Comparison of ENCODE assay signal across 17 cellular contexts in genomic region chr16:72073831-72074230, GRCh38. TPM values are rescaled to one million over a fixed set of nuclear protein-coding genes. Genes with fewer than 3 reads are reported as not detected.
DNase-seq lines count a peak whose midpoint lies in the region; ATAC-seq and TF ChIP-seq lines count a peak whose summit lies in the region.
"Had no signal": no experiment of that assay in that cellular context is flagged by ENCODE, and none has a peak within 500 bp of the region (broad histone marks: within the 10 kb centered on the region; RNA-seq: fewer than 3 reads in every experiment).

No MANE protein-coding gene starts in this region.

- H3K27ac ChIP-seq in lower lobe of right lung (no peak overlapping the region), substantia nigra (ENCODE audit: low read depth, low read length, poor library complexity, severe bottlenecking) (peak overlapping the region; percentile 95), foreskin keratinocyte (no peak overlapping the region)
- H3K27ac ChIP-seq: vagina had no signal

- no peak for TF ChIP-seq CTCF in lower lobe of right lung (IDR thresholded peaks at IDR 0.05)
- TF ChIP-seq CTCF in foreskin keratinocyte (conservative IDR thresholded peaks at IDR 0.05) = no peak

- H3K4me1 ChIP-seq in lower lobe of right lung (peaks cover 3% of the 10 kb centered on the region), foreskin keratinocyte (no peaks in the 10 kb centered on the region)
- H3K4me1 ChIP-seq: vagina had no signal

- H3K27me3 ChIP-seq in lower lobe of right lung (ENCODE audit: low read depth) (no peaks in the 10 kb centered on the region), foreskin keratinocyte (no peaks in the 10 kb centered on the region)
- H3K27me3 ChIP-seq: esophagus muscularis mucosa, vagina had no signal

- H3K4me3 ChIP-seq in lower lobe of right lung = no peak overlapping the region
- H3K4me3 ChIP-seq: esophagus muscularis mucosa, smooth muscle cell, vagina had no signal

- no peaks in the 10 kb centered on the region for H3K9me3 ChIP-seq in lower lobe of right lung
- H3K9me3 ChIP-seq: esophagus muscularis mucosa, vagina had no signal

- DNase-seq in anterior cingulate cortex (lab: John Stamatoyannopoulos, UW) (peak in 47 of 58 donors; percentile 2 to 84 (median 31)), fibroblast of the conjunctiva (ENCODE audit: low read depth) (peak; percentile 67), lower lobe of right lung (no peak), substantia nigra (lab: John Stamatoyannopoulos, UW) (peak in 37 of 49 donors; percentile 3 to 73 (median 36)), NCI-H748 (lab: John Stamatoyannopoulos, UW; ENCODE audit: unreplicated experiment) (no peak), foreskin keratinocyte (no peak)
- DNase-seq: amniotic stem cell, H9 had no signal

- ATAC-seq in lower lobe of right lung (peak; percentile 47 to 66), HG02610 (IDR thresholded peaks at IDR 0.05; ENCODE audit: unreplicated experiment) (no peak), foreskin keratinocyte (no peak), HG02623 (IDR thresholded peaks at IDR 0.05; ENCODE audit: unreplicated experiment) (no peak)
- ATAC-seq: stimulated activated memory B cell treated with anti-CD40 and anti-IgM and Interleukin-4, amounts not matched to agents 10 μg/mL and 1 μg/mL and 100 μg/mL, for 72 hours had no signal

- intact Hi-C loops in lower lobe of right lung (cut with DNase I) = no loop called here

- H3K36me3 ChIP-seq in lower lobe of right lung = peaks cover 3% of the 10 kb centered on the region
- H3K36me3 ChIP-seq: vagina had no signal

RNA-seq across cellular contexts. Expression of gene HPR, which starts 10.8 kb away (rescaled TPM):
- total RNA-seq in lower lobe of right lung (1.8 TPM), foreskin keratinocyte (not detected in 2 replicates)
- polyA plus RNA-seq in foreskin keratinocyte = not detected in 2 replicates
- total RNA-seq: H9; RPMI7951; smooth muscle cell; T-helper 1 cell treated with Interleukin-12 subunit alpha and Interleukin-12 subunit beta and Interleukin-4 antibody, amounts not matched to agents 30 ng/mL and 1 ng/mL, for 36 hours; WTC11 had no signal
- polyA plus RNA-seq: smooth muscle cell had no signal

RNA-seq across cellular contexts. Expression of gene HP, which starts 19.5 kb away (rescaled TPM):
- total RNA-seq in lower lobe of right lung (66.8 TPM), foreskin keratinocyte (not detected in 2 replicates)
- not detected in 2 replicates for polyA plus RNA-seq in foreskin keratinocyte
- total RNA-seq: H9; RPMI7951; smooth muscle cell; T-helper 1 cell treated with Interleukin-12 subunit alpha and Interleukin-12 subunit beta and Interleukin-4 antibody, amounts not matched to agents 30 ng/mL and 1 ng/mL, for 36 hours had no signal

RNA-seq across cellular contexts. Expression of gene TXNL4B, which starts 19.6 kb away (rescaled TPM):
- 14.4 TPM for total RNA-seq in lower lobe of right lung
- 8.6 and 10.3 TPM in 2 replicates for total RNA-seq in foreskin keratinocyte
- polyA plus RNA-seq in foreskin keratinocyte = 7.4 and 7.5 TPM in 2 replicates

RNA-seq across cellular contexts. Expression of gene DHX38, which starts 19.8 kb away (rescaled TPM):
- 52.5 TPM for total RNA-seq in lower lobe of right lung
- 46.8 and 48.5 TPM in 2 replicates for total RNA-seq in foreskin keratinocyte
- 28.8 and 29.5 TPM in 2 replicates for polyA plus RNA-seq in foreskin keratinocyte

Comparison
In these comparisons a context has a peak if more than half of its experiments do, and no peak if none do; other contexts are left out.
1. DNase-seq: peak in anterior cingulate cortex (47 of 58), fibroblast of the conjunctiva (single experiment) and substantia nigra (37 of 49); none in lower lobe of right lung (single experiment), NCI-H748 (single experiment) and foreskin keratinocyte (0 of 2).
2. ATAC-seq: peak in lower lobe of right lung (2 of 2); none in HG02610 (single experiment), foreskin keratinocyte (single experiment) and HG02623 (single experiment).
3. RNA of gene HP, which starts 19.5 kb away (total RNA-seq): 66.8 TPM in lower lobe of right lung (single experiment); not detected in foreskin keratinocyte; every median in the first group is over 10 times any median in the second.